Comparison of ENCODE assay signal across 8 cellular contexts in genomic region chr2:30225131-30225762, GRCh38. TPM values are rescaled to one million over a fixed set of nuclear protein-coding genes. Genes with fewer than 3 reads are reported as not detected.
DNase-seq lines count a peak whose midpoint lies in the region; ATAC-seq and TF ChIP-seq lines count a peak whose summit lies in the region.

No MANE protein-coding gene starts in this region.

- 0 out of 2 replicates have a peak, but pooled peaks have one; percentile 21 for TF ChIP-seq CTCF in OCI-LY7 (conservative IDR thresholded peaks at IDR 0.05; ENCODE audit: low read length)
- no peak for TF ChIP-seq CTCF in astrocyte of the cerebellum (IDR thresholded peaks at IDR 0.05; ENCODE audit: low read depth, low read length, missing control alignments)
- TF ChIP-seq CTCF in kidney epithelial cell (IDR thresholded peaks at IDR 0.05; ENCODE audit: insufficient read depth, low read length, poor library complexity, severe bottlenecking): peak; percentile 8

- H3K27ac ChIP-seq in OCI-LY7 (ENCODE audit: low read depth, low read length, poor library complexity, severe bottlenecking): peak overlapping the region; percentile 30

- H3K4me3 ChIP-seq in OCI-LY7 (ENCODE audit: low read depth, low read length, poor library complexity, severe bottlenecking) (peak overlapping the region; percentile 59), astrocyte of the cerebellum (ENCODE audit: low read depth, low read length) (peak overlapping the region; percentile 13), kidney epithelial cell (ENCODE audit: low read depth, low read length) (peak overlapping the region; percentile 9)

- no peaks in the 10 kb centered on the region for H3K27me3 Mint-ChIP-seq in stimulated activated naive CD8-positive, alpha-beta T cell treated with anti-CD3 and anti-CD28 coated beads, Interleukin-15, amount 100 ng/mL, for 72 hours

- H3K27me3 ChIP-seq in kidney epithelial cell (ENCODE audit: control insufficient read depth, insufficient read depth, low read length): no peaks in the 10 kb centered on the region

- no peaks in the 10 kb centered on the region for H4K20me1 ChIP-seq in OCI-LY7 (ENCODE audit: insufficient read depth, low read length)

- H3K9me3 ChIP-seq in OCI-LY7 (ENCODE audit: low read length): no peaks in the 10 kb centered on the region

- intact Hi-C loops in OCI-LY7 (cut with micrococcal nuclease; ENCODE audit: unreplicated experiment): loop anchor here (2.0 kb wide), 1 partner anchor 112 kb away; no protein-coding TSS in a partner anchor

- no peaks in the 10 kb centered on the region for H3K79me2 ChIP-seq in OCI-LY7 (ENCODE audit: insufficient read depth, low read depth, low read length)

- peak overlapping the region; percentile 81 for H3K4me2 ChIP-seq in OCI-LY7 (ENCODE audit: low read length)

- no TSS peak for BruUV-seq in OCI-LY7 (replicated peaks; lab: Mats Ljungman, UMichigan)

- POLR2A ChIA-PET in OCI-LY7 (lab: Charles Lee): interaction anchor here (0.5 to 2.0 kb wide), 9 partner anchors 9 to 1813 kb away, joined by 3 to 6 read pairs (median 3); no protein-coding TSS in a partner anchor

- H3K27ac Mint-ChIP-seq in stimulated activated naive CD8-positive, alpha-beta T cell treated with anti-CD3 and anti-CD28 coated beads, Interleukin-15, amount 100 ng/mL, for 72 hours: peak overlapping the region; percentile 97 to 99

- H2AFZ ChIP-seq in OCI-LY7 (ENCODE audit: low read length): peak overlapping the region; percentile 97

- peaks cover 70% of the 10 kb centered on the region for H3K4me1 Mint-ChIP-seq in stimulated activated naive CD8-positive, alpha-beta T cell treated with anti-CD3 and anti-CD28 coated beads, Interleukin-15, amount 100 ng/mL, for 72 hours

- H3K4me1 ChIP-seq in OCI-LY7 (ENCODE audit: insufficient read depth, low read length, poor library complexity, severe bottlenecking): peaks cover 30% of the 10 kb centered on the region

- in situ Hi-C loops in astrocyte of the cerebellum (cut with HindIII; ENCODE audit: low sequenced_read_pairs): no loop called here

- no peaks in the 10 kb centered on the region for H3K36me3 ChIP-seq in OCI-LY7 (ENCODE audit: insufficient read depth, low read length)
- no peaks in the 10 kb centered on the region for H3K36me3 ChIP-seq in kidney epithelial cell (ENCODE audit: control insufficient read depth, insufficient read depth, low read length)

- peak overlapping the region; percentile 91 for H3K4me3 Mint-ChIP-seq in stimulated activated naive CD8-positive, alpha-beta T cell treated with anti-CD3 and anti-CD28 coated beads, Interleukin-15, amount 100 ng/mL, for 72 hours

- ATAC-seq in HG02885 (IDR thresholded peaks at IDR 0.05; ENCODE audit: poor library complexity, unreplicated experiment): peak; percentile 51
- peak; percentile 54 for ATAC-seq in stimulated activated naive CD8-positive, alpha-beta T cell treated with anti-CD3 and anti-CD28 coated beads, Interleukin-15, amount 100 ng/mL, for 72 hours

- H3K9me2 ChIP-seq in OCI-LY7 (ENCODE audit: insufficient read depth, low read length): no peaks in the 10 kb centered on the region

- DNase-seq in activated gamma-delta T cell treated with Interleukin-2 at 50 U/mL for 16 hours: peak; percentile 42
- DNase-seq in activated gamma-delta T cell (lab: John Stamatoyannopoulos, UW): no peak
- DNase-seq in OCI-LY7 (ENCODE audit: low spot score): peak; percentile 82
- DNase-seq in astrocyte of the cerebellum (ENCODE audit: low read depth): no peak
- no peak for DNase-seq in kidney epithelial cell (ENCODE audit: low read depth)
- DNase-seq in stimulated activated naive CD8-positive, alpha-beta T cell treated with anti-CD3 and anti-CD28 coated beads, Interleukin-15, amount 100 ng/mL, for 72 hours: peak in 1 of 2 donors; percentile 37
- no peak for DNase-seq in DMS53 (lab: John Stamatoyannopoulos, UW)

- H3K9me3 Mint-ChIP-seq in stimulated activated naive CD8-positive, alpha-beta T cell treated with anti-CD3 and anti-CD28 coated beads, Interleukin-15, amount 100 ng/mL, for 72 hours: no peaks in the 10 kb centered on the region

- CTCF ChIA-PET in OCI-LY7 (lab: Charles Lee; ENCODE audit: unreplicated experiment): interaction anchor here (0.8 to 1.1 kb wide), 3 partner anchors 10 to 64 kb away, joined by 3 read pairs; no protein-coding TSS in a partner anchor

RNA-seq across cellular contexts. Expression of gene LBH, which starts 6.1 kb away (rescaled TPM):
- total RNA-seq in OCI-LY7 (2014; rRNA removed; shearing (Covaris generic)): 0.75 and 3.7 TPM in 2 replicates
- total RNA-seq in OCI-LY7 (2022) (3.0 and 3.8 TPM in 2 replicates), kidney epithelial cell (57.0 and 83.7 TPM in 2 replicates)

Comparison
In these comparisons a context has a peak if more than half of its experiments do, and no peak if none do; other contexts are left out.
1. DNase-seq: peak in activated gamma-delta T cell treated with Interleukin-2 at 50 U/mL for 16 hours (single experiment) and OCI-LY7 (single experiment); none in activated gamma-delta T cell (single experiment), astrocyte of the cerebellum (single experiment), kidney epithelial cell (single experiment) and DMS53 (single experiment).
2. H3K4me3 ChIP-seq: peak in every context shown above with its lines; median percentile 59 in OCI-LY7; 13 in astrocyte of the cerebellum; 9 in kidney epithelial cell.
3. RNA of gene LBH, which starts 6.1 kb away (total RNA-seq): 57.0 to 83.7 TPM in kidney epithelial cell; 0.75 to 3.8 TPM in OCI-LY7; every median in the first group is over 10 times any median in the second.